Comparison of ENCODE assay signal across 8 cellular contexts in genomic region chr6:37704923-37705238, GRCh38. TPM values are rescaled to one million over a fixed set of nuclear protein-coding genes. Genes with fewer than 3 reads are reported as not detected.
DNase-seq lines count a peak whose midpoint lies in the region; ATAC-seq and TF ChIP-seq lines count a peak whose summit lies in the region.

No MANE protein-coding gene starts in this region.

- H3K4me1 Mint-ChIP-seq in mesothelial cell of epicardium: peaks cover 10% of the 10 kb centered on the region

- ATAC-seq in left ventricle myocardium superior (no peak), GM21825 (IDR thresholded peaks at IDR 0.05; ENCODE audit: unreplicated experiment) (no peak)

- no peaks in the 10 kb centered on the region for H3K27me3 ChIP-seq in right atrium auricular region
- H3K27me3 ChIP-seq in brain microvascular endothelial cell (replicated peaks): no peaks in the 10 kb centered on the region
- H3K27me3 ChIP-seq in vagina: no peaks in the 10 kb centered on the region

- peak overlapping the region; percentile 72 for H3K4me3 Mint-ChIP-seq in mesothelial cell of epicardium

- TF ChIP-seq CTCF in right atrium auricular region (IDR thresholded peaks at IDR 0.05): no peak
- TF ChIP-seq CTCF in brain microvascular endothelial cell (IDR thresholded peaks at IDR 0.05; ENCODE audit: low read depth, low read length, missing control alignments): no peak
- TF ChIP-seq CTCF in mesothelial cell of epicardium (IDR thresholded peaks at IDR 0.05; ENCODE audit: unreplicated experiment): no peak
- TF ChIP-seq CTCF in vagina (IDR thresholded peaks at IDR 0.05): no peak
- no peak for TF ChIP-seq CTCF in RWPE1 (conservative IDR thresholded peaks at IDR 0.05; ENCODE audit: low read depth)

- peak overlapping the region; percentile 91 for H3K27ac Mint-ChIP-seq in mesothelial cell of epicardium

- no peak for TF ChIP-seq POLR2A in vagina (IDR thresholded peaks at IDR 0.05)

- peaks cover 20% of the 10 kb centered on the region for H3K27me3 Mint-ChIP-seq in mesothelial cell of epicardium (ENCODE audit: low read depth)

- peaks cover 0 to 14% of the 10 kb centered on the region in 2 donors for H3K4me1 ChIP-seq in right atrium auricular region
- H3K4me1 ChIP-seq in vagina: peaks cover 21% of the 10 kb centered on the region

- POLR2A ChIA-PET in RWPE1 (lab: Yijun Ruan, JAX; ENCODE audit: low non-redundant PET): no interaction called here

- H3K36me3 Mint-ChIP-seq in mesothelial cell of epicardium: no peaks in the 10 kb centered on the region

- DNase-seq in right atrium auricular region (ENCODE audit: low spot score) (no peak), left ventricle myocardium superior (no peak), brain microvascular endothelial cell (no peak), mesothelial cell of epicardium (ENCODE audit: low spot score in 2 of 2, unreplicated experiment in 2 of 2) (no peak), vagina (ENCODE audit: extremely low spot score in 2 of 2) (no peak), mesenteric fat pad (ENCODE audit: low spot score) (no peak), RWPE1 (ENCODE audit: low spot score) (no peak)

- H3K36me3 ChIP-seq in right atrium auricular region (no peaks in the 10 kb centered on the region), brain microvascular endothelial cell (replicated peaks) (no peaks in the 10 kb centered on the region), vagina (no peaks in the 10 kb centered on the region)

- no peaks in the 10 kb centered on the region for H3K9me3 Mint-ChIP-seq in mesothelial cell of epicardium

- intact Hi-C loops in left ventricle myocardium superior (cut with micrococcal nuclease) (no loop called here), vagina (cut with DNase I) (no loop called here)

- in situ Hi-C loops in brain microvascular endothelial cell (cut with HindIII; ENCODE audit: low pct_ligation_motif_present, low sequenced_read_pairs): no loop called here

- CTCF ChIA-PET in RWPE1 (lab: Yijun Ruan, JAX): interaction anchor here (0.6 to 1.5 kb wide), 9 partner anchors 9 to 467 kb away, joined by 3 to 8 read pairs (median 3); no protein-coding TSS in a partner anchor

- H3K4me3 ChIP-seq in right atrium auricular region (peak overlapping the region; percentile 40 to 57), brain microvascular endothelial cell (ENCODE audit: low read depth, low read length) (peak overlapping the region; percentile 54), vagina (peak overlapping the region; percentile 39 to 51)

- H3K27ac ChIP-seq in right atrium auricular region: peak overlapping the region; percentile 67 to 82
- H3K27ac ChIP-seq in brain microvascular endothelial cell: no peak overlapping the region
- H3K27ac ChIP-seq in vagina: peak overlapping the region; percentile 73
- H3K27ac ChIP-seq in RWPE1: no peak overlapping the region

- H3K9me3 ChIP-seq in right atrium auricular region (no peaks in the 10 kb centered on the region), vagina (no peaks in the 10 kb centered on the region)

RNA-seq across cellular contexts. Expression of gene MDGA1, which starts 7.2 kb away (rescaled TPM):
- 1 to 10 TPM; 5.5 to 6.1 TPM for total RNA-seq in right atrium auricular region
- 11.1 TPM for total RNA-seq in left ventricle myocardium superior
- total RNA-seq in mesothelial cell of epicardium: 2.3 to 3.7 TPM (median 2.9 TPM) in 3 replicates
- 6.6 TPM for total RNA-seq in vagina
- total RNA-seq in mesenteric fat pad: 4.0 TPM

Comparison
In these comparisons a context has a peak if more than half of its experiments do, and no peak if none do; other contexts are left out.
1. H3K27ac ChIP-seq: peak in right atrium auricular region (2 of 2) and vagina (single experiment); none in brain microvascular endothelial cell (single experiment) and RWPE1 (single experiment).
2. Peak in every context shown above with its lines, with median percentiles within 50 percentile points of each other: H3K4me3 ChIP-seq.